ENCODE assay signal across 8 cellular contexts in the genomic region with DNA sequence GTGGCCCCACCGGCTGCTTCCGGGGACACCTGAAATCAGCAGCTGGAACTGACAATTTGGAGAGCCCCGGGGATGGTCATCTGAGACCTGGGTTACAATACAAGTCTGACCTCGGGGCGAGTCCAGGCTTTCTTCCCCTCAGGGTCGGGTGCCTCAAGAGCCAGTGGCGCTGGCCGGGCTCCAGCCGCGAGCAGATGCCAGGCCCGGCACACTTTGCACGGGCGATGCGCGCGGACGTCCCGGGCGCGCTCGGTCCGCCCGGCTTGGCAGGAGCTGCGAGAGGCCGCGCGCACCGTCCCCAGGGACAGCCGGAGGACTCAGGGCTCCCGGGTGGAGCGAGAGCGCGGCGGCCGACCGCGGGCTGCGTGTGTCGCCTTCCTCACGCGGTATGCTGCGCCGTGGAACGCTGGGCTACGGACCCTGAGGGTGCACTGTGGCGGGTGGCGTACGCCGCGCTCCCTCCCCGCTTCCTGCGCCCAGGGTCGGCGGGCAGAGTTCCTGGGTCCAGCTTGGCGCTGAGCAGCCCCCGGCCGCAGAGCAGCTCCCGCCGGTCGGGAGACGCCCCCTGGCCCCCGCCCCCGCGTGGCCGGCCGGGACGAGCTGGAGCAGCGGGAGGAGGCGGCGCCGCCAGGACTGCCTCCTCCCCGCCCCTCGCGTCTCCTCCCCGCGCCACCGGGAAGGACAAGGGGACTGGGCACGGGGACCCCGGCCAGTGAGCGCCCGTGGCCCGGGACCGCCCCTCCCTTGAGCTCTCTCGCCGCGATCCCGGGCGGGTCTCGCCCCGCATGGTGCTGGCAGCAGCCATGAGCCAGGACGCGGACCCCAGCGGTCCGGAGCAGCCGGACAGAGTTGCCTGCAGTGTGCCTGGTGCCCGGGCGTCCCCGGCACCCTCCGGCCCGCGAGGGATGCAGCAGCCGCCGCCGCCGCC. TPM values are rescaled to one million over a fixed set of nuclear protein-coding genes. Genes with fewer than 3 reads are reported as not detected.
DNase-seq lines count a peak whose midpoint lies in the region; ATAC-seq and TF ChIP-seq lines count a peak whose summit lies in the region.

A gene (plus strand): TSS at position 667 of the 928 bp plus-strand sequence. CDS start 119 bp downstream, at position 786.

- no peaks in the 10 kb centered on the region for H3K36me3 ChIP-seq in prostate gland

- H3K27me3 ChIP-seq in prostate gland (replicated peaks; ENCODE audit: insufficient read depth), result peaks cover 33% of the 10 kb centered on the region

- TF ChIP-seq EP300 in Ishikawa (IDR thresholded peaks at IDR 0.05; ENCODE audit: borderline replicate concordance), result no peak

- H3K4me3 ChIP-seq in GM12865 (ENCODE audit: low read depth, low read length) (peak within 1 kb of the TSS; percentile 55), prostate gland (peak within 1 kb of the TSS; percentile 22 to 38)

- intact Hi-C loops in cardiac septum (cut with DNase I) (loop anchor here (10.0 kb wide), 1 partner anchor 121 kb away; no protein-coding TSS in a partner anchor), prostate gland (cut with DNase I) (no loop called here)

- H3K9me3 ChIP-seq in prostate gland, result no peaks in the 10 kb centered on the region

- no peak for TF ChIP-seq CTCF in GM12865 (IDR thresholded peaks at IDR 0.05; ENCODE audit: insufficient read depth, low read depth, low read length, missing control alignments)
- no peak for TF ChIP-seq CTCF in prostate gland (IDR thresholded peaks at IDR 0.05)

- no peak for TF ChIP-seq POLR2A in prostate gland (IDR thresholded peaks at IDR 0.05)

- under 1% methylated on average over 40 of the region's 105 CpGs for WGBS in prostate gland

- no peak within 1 kb of the TSS for H3K27ac ChIP-seq in prostate gland

- no peak for TF ChIP-seq RAD21 in Ishikawa (IDR thresholded peaks at IDR 0.05; ENCODE audit: low read depth)

- DNase-seq in GM12865 (ENCODE audit: low read depth), result peak; percentile 19
- DNase-seq in activated naive CD4-positive, alpha-beta T cell treated with Interleukin-2 at 50 U/mL for 16 hours, result peak; percentile 11
- peak; percentile 88 for DNase-seq in cardiac septum (ENCODE audit: low spot score)
- no peak for DNase-seq in prostate gland (ENCODE audit: low spot score)
- DNase-seq in NCI-H128 (lab: John Stamatoyannopoulos, UW; ENCODE audit: unreplicated experiment), result no peak

- ATAC-seq in HG02623 (IDR thresholded peaks at IDR 0.05; ENCODE audit: unreplicated experiment), result no peak
- ATAC-seq in GM19328 (IDR thresholded peaks at IDR 0.05; ENCODE audit: unreplicated experiment), result no peak

- no peaks in the 10 kb centered on the region for H3K4me1 ChIP-seq in prostate gland (replicated peaks)

TF ChIP-seq in Ishikawa, 13 proteins besides CTCF, POLR2A, EP300 and RAD21:
- TF ChIP-seq, protein P1, sequence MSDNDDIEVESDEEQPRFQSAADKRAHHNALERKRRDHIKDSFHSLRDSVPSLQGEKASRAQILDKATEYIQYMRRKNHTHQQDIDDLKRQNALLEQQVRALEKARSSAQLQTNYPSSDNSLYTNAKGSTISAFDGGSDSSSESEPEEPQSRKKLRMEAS (IDR thresholded peaks at IDR 0.05), result no peak; the same call in 1 of the 2 replicates
- TF ChIP-seq ZBTB7A (IDR thresholded peaks at IDR 0.05; ENCODE audit: low read depth) (peak; percentile 68; the same call in 1 of the 2 replicates), CREB1 (IDR thresholded peaks at IDR 0.05; ENCODE audit: low read depth) (no peak), CEBPB (IDR thresholded peaks at IDR 0.05) (no peak), EGR1 (IDR thresholded peaks at IDR 0.05) (peak; percentile 57; the same call in 1 of the 2 replicates), FOXM1 (IDR thresholded peaks at IDR 0.05; ENCODE audit: borderline replicate concordance, low read depth) (no peak), TEAD4 (IDR thresholded peaks at IDR 0.05) (peak; percentile 15; the same call in 1 of the 2 replicates), YY1 (IDR thresholded peaks at IDR 0.05; ENCODE audit: low read depth) (no peak), TAF1 (IDR thresholded peaks at IDR 0.05; ENCODE audit: low read depth) (no peak)

RNA-seq across cellular contexts. Expression of the gene that starts here (rescaled TPM):
- total RNA-seq in cardiac septum (105 TPM), prostate gland (1 to 10 TPM in 1 of 2 donors, under 1 TPM in 1; 0.41 to 2.8 TPM)

Comparison
In these comparisons a context has a peak if more than half of its experiments do, and no peak if none do; other contexts are left out.
1. RNA of the gene that starts here (total RNA-seq): 105 TPM in cardiac septum (single experiment); 0.41 to 2.8 TPM in prostate gland; every median in the first group is over 10 times any median in the second.
2. DNase-seq: peak in GM12865 (single experiment), activated naive CD4-positive, alpha-beta T cell treated with Interleukin-2 at 50 U/mL for 16 hours (single experiment) and cardiac septum (single experiment); none in prostate gland (single experiment) and NCI-H128 (single experiment).